Comparison of ENCODE assay signal across 35 cellular contexts in genomic region chr7:45501788-45502187, GRCh38.
"Had no signal": no experiment of that assay in that cellular context is flagged by ENCODE, and none has a peak within 500 bp of the region (broad histone marks: within the 10 kb centered on the region; RNA-seq: fewer than 3 reads in every experiment).

No MANE protein-coding gene starts in this region.

- H3K9me3 ChIP-seq: MG63 had no signal

- H3K4me3 ChIP-seq: MG63 had no signal

- DNase-seq: Karpas-422, Kasumi-1, MG63, MM.1S, MV-4-11, NCI-H1048, NCI-H1092, NCI-H1092 treated with DMSO at 0.1 percent for 48 hours, NCI-H1105, NCI-H1105 treated with DMSO at 0.1 percent for 48 hours, NCI-H1417, NCI-H1417 treated with DMSO at 0.1 percent for 48 hours, NCI-H1436, NCI-H1436 treated with DMSO at 0.1 percent for 48 hours, NCI-H146, NCI-H1694, NCI-H1694 treated with DMSO at 0.1 percent for 48 hours, NCI-H187, NCI-H187 treated with DMSO at 0.1 percent for 48 hours, NCI-H1930, NCI-H2029, NCI-H2029 treated with DMSO at 0.1 percent for 48 hours, NCI-H2081, NCI-H2081 treated with DMSO at 0.1 percent for 48 hours, NCI-H2107, NCI-H2171, NCI-H2171 treated with DMSO at 0.1 percent for 48 hours, NCI-H2227 treated with DMSO at 0.1 percent for 48 hours, NCI-H226, NCI-H345, NCI-H446, NCI-H446 treated with DMSO at 0.1 percent for 48 hours, NCI-H510A, NCI-H510A treated with DMSO at 0.1 percent for 48 hours, NCI-H524 had no signal

- H3K36me3 ChIP-seq: MG63 had no signal

- H3K27me3 ChIP-seq: MG63 had no signal
